ENCODE assay signal across 1 cellular context in genomic region chr17:9432121-9432866, GRCh38.
TF ChIP-seq lines count a peak whose summit lies in the region.

No MANE protein-coding gene starts in this region.

TF ChIP-seq in GM12878, 131 proteins besides CTCF, POLR2A, EP300 and RAD21 (continued from another document and continues in another):
- TF ChIP-seq E2F4 (IDR thresholded peaks at IDR 0.05; ENCODE audit: low read depth, low read length) (no peak), ZBTB40 (IDR thresholded peaks at IDR 0.05; ENCODE audit: borderline replicate concordance) (no peak), PML (IDR thresholded peaks at IDR 0.05; ENCODE audit: low read length) (no peak), ZNF592 (IDR thresholded peaks at IDR 0.05) (no peak), NBN (IDR thresholded peaks at IDR 0.05) (no peak), KAT2A (conservative IDR thresholded peaks at IDR 0.05; ENCODE audit: control insufficient read depth, low read depth, low read length) (no peak), RUNX3 (IDR thresholded peaks at IDR 0.05; ENCODE audit: low read length) (peak; percentile 80), RFX5 (IDR thresholded peaks at IDR 0.05; ENCODE audit: low read depth, low read length) (no peak), NRF1 (conservative IDR thresholded peaks at IDR 0.05; ENCODE audit: low read depth, low read length) (no peak), RCOR1 (conservative IDR thresholded peaks at IDR 0.05; ENCODE audit: low read depth, low read length) (no peak), POLR2AphosphoS2 (IDR thresholded peaks at IDR 0.05; ENCODE audit: low read depth, low read length) (no peak), LARP7 (IDR thresholded peaks at IDR 0.05) (no peak), ESRRA (IDR thresholded peaks at IDR 0.05; ENCODE audit: low read length) (no peak), BCLAF1 (IDR thresholded peaks at IDR 0.05) (no peak), NFIC (IDR thresholded peaks at IDR 0.05; ENCODE audit: low read depth, low read length) (no peak), HCFC1 (IDR thresholded peaks at IDR 0.05; ENCODE audit: low read length) (no peak), RAD51 (IDR thresholded peaks at IDR 0.05) (peak; percentile 80), REST (IDR thresholded peaks at IDR 0.05; ENCODE audit: low read depth, low read length) (no peak), SIX5 (IDR thresholded peaks at IDR 0.05; ENCODE audit: low read depth, low read length, severe bottlenecking) (no peak), ASH2L (IDR thresholded peaks at IDR 0.05; ENCODE audit: borderline replicate concordance, low read depth) (no peak), CHD2 (IDR thresholded peaks at IDR 0.05; ENCODE audit: borderline replicate concordance, low read depth, low read length) (no peak), ZNF217 (IDR thresholded peaks at IDR 0.05) (no peak), YBX1 (IDR thresholded peaks at IDR 0.05) (no peak), ATF2 (IDR thresholded peaks at IDR 0.05; ENCODE audit: low read length) (peak; percentile 35; the same call in 1 of the 2 replicates), NKRF (conservative IDR thresholded peaks at IDR 0.05) (no peak), CEBPB (IDR thresholded peaks at IDR 0.05; ENCODE audit: borderline replicate concordance in 1 of 2, low read depth in 2 of 2, low read length in 2 of 2) (peak in 1 of 2 experiments; percentile 55; a peak in 1 of 4 replicates), CHD1 (IDR thresholded peaks at IDR 0.05; ENCODE audit: low read depth, low read length) (no peak), PBX3 (IDR thresholded peaks at IDR 0.05; ENCODE audit: insufficient replicate concordance, low read depth, low read length) (no peak), ZNF207 (IDR thresholded peaks at IDR 0.05; ENCODE audit: borderline replicate concordance) (no peak), RBBP5 (conservative IDR thresholded peaks at IDR 0.05) (no peak), HDAC2 (IDR thresholded peaks at IDR 0.05) (no peak), SMAD1 (IDR thresholded peaks at IDR 0.05; ENCODE audit: low read depth, partially characterized antibody) (no peak), STAT1 (conservative IDR thresholded peaks at IDR 0.05) (no peak), MYC (IDR thresholded peaks at IDR 0.05; ENCODE audit: insufficient read depth, insufficient read length, insufficient replicate concordance, low read length, severe bottlenecking) (no peak), NR2C1 (IDR thresholded peaks at IDR 0.05) (no peak), SREBF1 (IDR thresholded peaks at IDR 0.05; ENCODE audit: low read length) (no peak)
